In the genomic region with DNA sequence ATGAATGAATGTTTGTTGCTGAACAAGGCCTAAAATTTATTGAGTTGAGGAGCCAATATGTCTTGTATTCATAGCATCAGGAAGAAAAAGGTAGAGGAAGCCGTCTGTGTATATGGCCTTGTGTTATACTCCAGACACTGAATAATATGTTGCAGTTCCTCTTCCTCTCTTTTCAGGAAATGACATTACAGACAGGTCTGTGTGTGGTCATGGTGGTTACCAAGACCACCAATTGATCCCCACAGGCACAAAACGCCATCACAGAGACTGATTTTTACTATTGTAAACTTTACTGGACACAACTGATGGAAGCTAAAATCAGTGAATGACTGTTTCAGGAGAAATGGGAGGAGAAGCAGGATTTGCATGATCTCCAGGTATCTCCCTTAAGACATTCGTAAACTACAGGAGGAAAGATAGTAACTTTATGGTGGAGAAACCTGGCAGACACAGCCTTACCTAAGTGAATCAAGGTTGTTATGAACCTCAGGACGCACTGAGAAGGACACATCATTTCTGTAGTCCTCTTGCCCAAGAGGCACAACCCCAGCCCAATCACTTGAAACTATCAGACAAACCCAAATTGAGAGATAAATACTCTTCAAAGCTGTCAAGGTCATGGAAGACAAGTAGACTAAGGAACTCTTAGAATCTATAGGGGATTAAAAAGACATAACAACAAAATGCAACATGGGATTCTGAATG, we compare ENCODE assay signal across 10 cellular contexts.
A peak's percentile ranks its signal among the peaks of the same experiment; 100 is the strongest.
DNase-seq lines count a peak whose midpoint lies in the region; ATAC-seq and TF ChIP-seq lines count a peak whose summit lies in the region.
"Had no signal": no experiment of that assay in that cellular context is flagged by ENCODE, and none has a peak within 500 bp of the region (broad histone marks: within the 10 kb centered on the region; RNA-seq: fewer than 3 reads in every experiment).

No MANE protein-coding gene starts in this region.

- no peak for TF ChIP-seq CTCF in gastrocnemius medialis (IDR thresholded peaks at IDR 0.05 in 4 of 5, conservative IDR thresholded peaks at IDR 0.05 in 1 of 5)
- TF ChIP-seq CTCF in foreskin fibroblast (IDR thresholded peaks at IDR 0.05; ENCODE audit: low read depth, low read length) = no peak

- ATAC-seq in GM18508 (IDR thresholded peaks at IDR 0.05; ENCODE audit: insufficient read depth, unreplicated experiment) (peak; percentile 70), GM21717 (IDR thresholded peaks at IDR 0.05; ENCODE audit: unreplicated experiment) (peak; percentile 74), gastrocnemius medialis (no peak)
- peak; percentile 77 for ATAC-seq in central memory CD8-positive, alpha-beta T cell (replicated peaks; ENCODE audit: extremely low read depth, poor library complexity, severe bottlenecking)

- intact Hi-C loops in gastrocnemius medialis (cut with DNase I; ENCODE audit: low total_unique reads) = no loop called here

- H3K9me3 ChIP-seq in gastrocnemius medialis = peaks cover 0 to 4% (median 0%) of the 10 kb centered on the region in 3 donors

- H3K4me1 Mint-ChIP-seq in central memory CD8-positive, alpha-beta T cell = peaks cover 32% of the 10 kb centered on the region

- H3K27ac ChIP-seq in gastrocnemius medialis = no peak overlapping the region
- H3K27ac ChIP-seq: KMS-11 had no signal

- peaks cover 7% of the 10 kb centered on the region for H3K9me3 Mint-ChIP-seq in central memory CD8-positive, alpha-beta T cell

- no peaks in the 10 kb centered on the region for H3K27me3 ChIP-seq in gastrocnemius medialis

- H3K36me3 ChIP-seq in gastrocnemius medialis = no peaks in the 10 kb centered on the region

- H3K4me3 Mint-ChIP-seq in central memory CD8-positive, alpha-beta T cell = no peak overlapping the region

- DNase-seq in KG1 (lab: John Stamatoyannopoulos, UW) = peak; percentile 33
- DNase-seq in central memory CD8-positive, alpha-beta T cell (ENCODE audit: low spot score in 2 of 2) = no peak
- DNase-seq in NCI-H1105 treated with DMSO at 0.1 percent for 48 hours (lab: John Stamatoyannopoulos, UW) = no peak
- no peak for DNase-seq in activated CD4-positive, alpha-beta T cell treated with anti-CD3 and anti-CD28 coated beads, Interleukin-2, amount 50 U/mL, for 48 hours
- no peak for DNase-seq in gastrocnemius medialis
- no peak for DNase-seq in foreskin fibroblast

- H3K36me3 Mint-ChIP-seq in central memory CD8-positive, alpha-beta T cell (ENCODE audit: insufficient read depth) = peaks cover 5% of the 10 kb centered on the region

- in situ Hi-C loops in gastrocnemius medialis (cut with MboI; ENCODE audit: low sequenced_read_pairs in 4 of 4) = no loop called here

- H3K4me3 ChIP-seq in gastrocnemius medialis = no peak overlapping the region
- no peak overlapping the region for H3K4me3 ChIP-seq in foreskin fibroblast (ENCODE audit: low read depth in 1 of 2, low read length in 2 of 2)

- peak overlapping the region; percentile 29 for H3K27ac Mint-ChIP-seq in central memory CD8-positive, alpha-beta T cell (ENCODE audit: low read depth)
- H3K27ac Mint-ChIP-seq: progenitor cell of endocrine pancreas had no signal

- no peak for TF ChIP-seq POLR2A in gastrocnemius medialis (IDR thresholded peaks at IDR 0.05)

- H3K4me1 ChIP-seq in gastrocnemius medialis = no peaks in the 10 kb centered on the region

- no peaks in the 10 kb centered on the region for H3K27me3 Mint-ChIP-seq in central memory CD8-positive, alpha-beta T cell
- H3K27me3 Mint-ChIP-seq: progenitor cell of endocrine pancreas had no signal

Comparison
In these comparisons a context has a peak if more than half of its experiments do, and no peak if none do; other contexts are left out.
1. ATAC-seq: peak in GM18508 (single experiment), GM21717 (single experiment) and central memory CD8-positive, alpha-beta T cell (single experiment); none in gastrocnemius medialis (0 of 2).